ENCODE assay signal across 9 cellular contexts in genomic region chrX:23773601-23774175, GRCh38. TPM values are rescaled to one million over a fixed set of nuclear protein-coding genes. Genes with fewer than 3 reads are reported as not detected.
DNase-seq lines count a peak whose midpoint lies in the region; ATAC-seq, FAIRE-seq and TF ChIP-seq lines count a peak whose summit lies in the region.
"Had no signal": no experiment of that assay in that cellular context is flagged by ENCODE, and none has a peak within 500 bp of the region (broad histone marks: within the 10 kb centered on the region; RNA-seq: fewer than 3 reads in every experiment).

No MANE protein-coding gene starts in this region.

- intact Hi-C loops in kidney (cut with DNase I), result no loop called here

- no peak overlapping the region for H3K9ac ChIP-seq in kidney (ENCODE audit: low read length in 2 of 2)

- H3K36me3 ChIP-seq in kidney (ENCODE audit: control insufficient read depth in 1 of 2, insufficient read depth in 2 of 2, low read length in 2 of 2), result no peaks in the 10 kb centered on the region

- no peak for TF ChIP-seq CTCF in kidney (IDR thresholded peaks at IDR 0.05; ENCODE audit: borderline replicate concordance, extremely low read depth, insufficient read depth)

- peak; percentile 71 for ATAC-seq in HG02970 (IDR thresholded peaks at IDR 0.05; ENCODE audit: low FRiP score, unreplicated experiment)

- no peak for FAIRE-seq in kidney (lab: Jason Lieb, UNC)

- H3K27ac ChIP-seq in kidney (ENCODE audit: low read depth in 2 of 2, low read length in 2 of 2), result no peak overlapping the region
- H3K27ac ChIP-seq: 22Rv1 had no signal

- no peaks in the 10 kb centered on the region for H3K9me3 ChIP-seq in kidney (ENCODE audit: control insufficient read depth in 1 of 2, low read length in 2 of 2)

- H3K4me1 ChIP-seq in kidney (ENCODE audit: control insufficient read depth in 1 of 2, insufficient read depth in 1 of 2, low read depth in 1 of 2, low read length in 2 of 2), result peaks cover 0 to 4% of the 10 kb centered on the region in 2 donors

- no peak overlapping the region for H3K4me3 ChIP-seq in kidney (ENCODE audit: low read length in 2 of 2)

- DNase-seq in DMS153 (lab: John Stamatoyannopoulos, UW) (peak; percentile 41), DMS153 treated with DMSO at 0.1 percent for 48 hours (lab: John Stamatoyannopoulos, UW; ENCODE audit: unreplicated experiment) (no peak), SIG-M5 treated with dmso at 0.1 percent for 504 hours (lab: John Stamatoyannopoulos, UW; ENCODE audit: unreplicated experiment) (peak; percentile 82), GM19240 (ENCODE audit: insufficient read length, low spot score) (no peak), NCI-H1694 treated with DMSO at 0.1 percent for 48 hours (lab: John Stamatoyannopoulos, UW) (no peak), kidney (no peak)
- DNase-seq in effector CD8-positive, alpha-beta T cell (lab: John Stamatoyannopoulos, UW), result peak; percentile 0

RNA-seq across cellular contexts. Expression of gene SAT1, which starts 9.3 kb away (rescaled TPM):
- 417 TPM for total RNA-seq in kidney
- 574 TPM for polyA plus RNA-seq in kidney (ENCODE audit: insufficient read depth, low read depth, low replicate concordance)

RNA-seq across cellular contexts. Expression of gene ACOT9, which starts 30.6 kb away (rescaled TPM):
- 42.7 TPM for total RNA-seq in kidney
- polyA plus RNA-seq in kidney (ENCODE audit: insufficient read depth, low read depth, low replicate concordance), result 24.9 TPM

Comparison
In these comparisons a context has a peak if more than half of its experiments do, and no peak if none do; other contexts are left out.
1. DNase-seq: peak in DMS153 (single experiment), SIG-M5 treated with dmso at 0.1 percent for 504 hours (single experiment) and effector CD8-positive, alpha-beta T cell (single experiment); none in DMS153 treated with DMSO at 0.1 percent for 48 hours (single experiment), GM19240 (single experiment), NCI-H1694 treated with DMSO at 0.1 percent for 48 hours (single experiment) and kidney (single experiment).